ENCODE assay signal across 26 cellular contexts in the genomic region with DNA sequence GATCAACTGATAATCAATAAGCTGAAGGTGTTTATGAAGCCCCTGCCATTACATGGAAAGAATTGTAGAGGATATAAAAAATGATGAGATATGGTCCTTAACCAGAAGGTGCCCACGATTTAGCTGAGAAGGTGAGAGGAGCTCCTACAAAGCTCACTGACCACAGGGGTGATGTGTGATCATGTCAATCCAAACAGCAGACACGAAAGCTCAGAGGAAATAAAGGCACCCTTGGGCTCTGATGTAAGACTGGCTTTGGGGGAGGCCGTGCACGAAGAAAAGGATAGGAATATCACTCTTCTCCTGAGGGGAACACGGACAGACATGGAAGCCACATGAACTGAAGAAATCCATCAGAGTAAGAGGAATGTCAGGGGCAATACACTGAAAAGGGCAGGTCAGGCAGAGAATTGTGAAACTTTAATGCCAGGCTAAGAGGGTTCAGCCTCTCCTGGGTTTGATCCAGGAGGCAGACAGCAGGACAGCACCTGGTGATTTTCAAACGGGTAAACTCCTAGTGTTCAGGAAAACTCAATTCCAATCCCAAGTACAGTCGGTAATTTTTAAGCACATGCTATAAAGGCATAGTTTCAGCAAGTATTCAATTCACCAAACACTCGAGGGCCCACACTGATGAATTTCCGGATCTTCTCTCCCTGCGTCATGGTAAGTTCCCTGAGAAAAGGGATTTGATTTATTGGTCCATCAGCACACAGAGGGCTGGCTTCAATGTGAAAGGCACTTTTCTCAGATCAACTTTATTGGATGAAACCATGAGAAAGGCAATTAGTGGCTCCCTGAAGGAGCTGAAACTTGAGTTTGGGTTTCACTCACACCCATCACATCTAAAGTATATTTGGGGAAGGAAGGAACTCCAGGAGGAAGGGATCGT.
"Had no signal": no experiment of that assay in that cellular context is flagged by ENCODE, and none has a peak within 500 bp of the region (broad histone marks: within the 10 kb centered on the region; RNA-seq: fewer than 3 reads in every experiment).

No MANE protein-coding gene starts in this region.

- H3K4me1 Mint-ChIP-seq: activated CD4-positive, alpha-beta memory T cell treated with anti-CD3 and anti-CD28 coated beads, Interleukin-2, amount 10 ng/mL, durations not matched to agents 7 days and 5 days; memory B cell; natural killer cell had no signal

- H3K27me3 ChIP-seq: ascending aorta, breast epithelium, esophagus muscularis mucosa, gastroesophageal sphincter, heart left ventricle, upper lobe of right lung had no signal

- DNase-seq: activated CD4-positive, alpha-beta memory T cell treated with anti-CD3 and anti-CD28 coated beads, Interleukin-2, amount 10 ng/mL, durations not matched to agents 7 days and 5 days; activated CD4-positive, alpha-beta T cell treated with anti-CD3 and anti-CD28 coated beads for 48 hours; activated CD4-positive, CD25-positive, alpha-beta regulatory T cell; activated naive CD4-positive, alpha-beta T cell treated with anti-CD3 and anti-CD28 coated beads, Interleukin-2, amount 50 U/mL, for 16 hours; activated T-cell treated with anti-CD3 and anti-CD28 coated beads, Interleukin-2, amount 50 U/mL, for 24 hours; cerebellar nuclear complex; dermis blood vessel endothelial cell; effector memory CD4-positive, alpha-beta T cell; heart left ventricle; kidney; left ventricle myocardium superior; natural killer cell; posterior cingulate gyrus; retina; stimulated activated CD4-positive, alpha-beta T cell treated with anti-CD3 and anti-CD28 coated beads, Interleukin-12 subunit alpha, Interleukin-12 subunit beta, amount 100 ng/mL, for 4 hours; stimulated activated CD4-positive, alpha-beta T cell treated with anti-CD3 and anti-CD28 coated beads, Interleukin-1b, Interleukin-23, amount 100 ng/mL, for 48 hours; stimulated activated CD8-positive, alpha-beta memory T cell treated with anti-CD3 and anti-CD28 coated beads, Interleukin-4, amount 100 ng/mL, for 48 hours; stimulated activated naive CD4-positive, alpha-beta T cell; T1000; upper lobe of right lung had no signal

- H3K36me3 ChIP-seq: breast epithelium, upper lobe of right lung had no signal

- H3K4me3 ChIP-seq: ascending aorta, breast epithelium, esophagus muscularis mucosa, gastroesophageal sphincter, heart left ventricle, upper lobe of right lung had no signal

- H3K9me3 Mint-ChIP-seq: activated CD4-positive, alpha-beta memory T cell treated with anti-CD3 and anti-CD28 coated beads, Interleukin-2, amount 10 ng/mL, durations not matched to agents 7 days and 5 days; activated T-cell treated with anti-CD3 and anti-CD28 coated beads, Interleukin-2, amount 50 U/mL, for 24 hours; memory B cell; natural killer cell had no signal

- ATAC-seq: gastroesophageal sphincter, heart left ventricle, left ventricle myocardium superior, natural killer cell, upper lobe of right lung had no signal

- H3K36me3 Mint-ChIP-seq: memory B cell, natural killer cell had no signal

- H3K27ac Mint-ChIP-seq: activated CD4-positive, alpha-beta memory T cell treated with anti-CD3 and anti-CD28 coated beads, Interleukin-2, amount 10 ng/mL, durations not matched to agents 7 days and 5 days; activated T-cell treated with anti-CD3 and anti-CD28 coated beads, Interleukin-2, amount 50 U/mL, for 24 hours; memory B cell; natural killer cell had no signal

- H3K9me3 ChIP-seq: ascending aorta, breast epithelium, esophagus muscularis mucosa, gastroesophageal sphincter, heart left ventricle, upper lobe of right lung had no signal

- FAIRE-seq: endothelial cell of umbilical vein, kidney had no signal

- H3K4me3 Mint-ChIP-seq: activated CD4-positive, alpha-beta memory T cell treated with anti-CD3 and anti-CD28 coated beads, Interleukin-2, amount 10 ng/mL, durations not matched to agents 7 days and 5 days; activated T-cell treated with anti-CD3 and anti-CD28 coated beads, Interleukin-2, amount 50 U/mL, for 24 hours; memory B cell; natural killer cell had no signal

- H3K27ac ChIP-seq: ascending aorta, breast epithelium, esophagus muscularis mucosa, gastroesophageal sphincter, heart left ventricle, upper lobe of right lung had no signal

- H3K4me1 ChIP-seq: ascending aorta, breast epithelium, esophagus muscularis mucosa, gastroesophageal sphincter, upper lobe of right lung had no signal
